Comparison of ENCODE assay signal across 9 cellular contexts in genomic region chr15:78004919-78005634, GRCh38.
DNase-seq lines count a peak whose midpoint lies in the region; ATAC-seq and FAIRE-seq lines count a peak whose summit lies in the region.
"Had no signal": no experiment of that assay in that cellular context is flagged by ENCODE, and none has a peak within 500 bp of the region (broad histone marks: within the 10 kb centered on the region; RNA-seq: fewer than 3 reads in every experiment).

No MANE protein-coding gene starts in this region.

- peaks cover 12 to 19% (median 15%) of the 10 kb centered on the region in 3 donors for H3K4me1 Mint-ChIP-seq in T-cell

- POLR2A ChIA-PET in T-cell (lab: Charles Lee) = no interaction called here

- H3K9me3 Mint-ChIP-seq in T-cell = no peaks in the 10 kb centered on the region
- H3K9me3 Mint-ChIP-seq: dendritic cell treated with granulocyte-macrophage colony-stimulating factor and Interleukin-4, amounts not matched to agents 40 ng/mL and 50 ng/mL, for 4 days had no signal

- peak; percentile 5 for ATAC-seq in esophagus mucosa
- ATAC-seq in T-cell (replicated peaks in 1 of 4) = no peak
- ATAC-seq in HG03565 (IDR thresholded peaks at IDR 0.05; ENCODE audit: unreplicated experiment) = no peak

- DNase-seq in DMS79 (lab: John Stamatoyannopoulos, UW) = peak; percentile 44
- peak; percentile 75 for DNase-seq in NCI-H510A (lab: John Stamatoyannopoulos, UW)
- peak; percentile 46 for DNase-seq in non-pigmented ciliary epithelial cell (ENCODE audit: low read depth)
- no peak for DNase-seq in T-cell
- no peak for DNase-seq in RCC 7860 (ENCODE audit: low spot score)
- DNase-seq in 8988T = no peak

- no peak for FAIRE-seq in RCC 7860 (lab: Jason Lieb, UNC)

- peaks cover 47% of the 10 kb centered on the region for H3K36me3 Mint-ChIP-seq in T-cell

- no peak overlapping the region for H3K4me3 Mint-ChIP-seq in T-cell
- H3K4me3 Mint-ChIP-seq: dendritic cell treated with granulocyte-macrophage colony-stimulating factor and Interleukin-4, amounts not matched to agents 40 ng/mL and 50 ng/mL, for 4 days had no signal

- H3K27ac Mint-ChIP-seq in T-cell = no peak overlapping the region
- H3K27ac Mint-ChIP-seq: dendritic cell treated with granulocyte-macrophage colony-stimulating factor and Interleukin-4, amounts not matched to agents 40 ng/mL and 50 ng/mL, for 4 days had no signal

- no peaks in the 10 kb centered on the region for H3K27me3 Mint-ChIP-seq in T-cell
- H3K27me3 Mint-ChIP-seq: dendritic cell treated with granulocyte-macrophage colony-stimulating factor and Interleukin-4, amounts not matched to agents 40 ng/mL and 50 ng/mL, for 4 days had no signal

- CTCF ChIA-PET in T-cell (lab: Charles Lee) = interaction anchor here (0.6 to 1.5 kb wide), 3 partner anchors 14 to 238 kb away, joined by 3 to 5 read pairs (median 5); no protein-coding TSS in a partner anchor

Comparison
In these comparisons a context has a peak if more than half of its experiments do, and no peak if none do; other contexts are left out.
1. DNase-seq: peak in DMS79 (single experiment), NCI-H510A (single experiment) and non-pigmented ciliary epithelial cell (single experiment); none in T-cell (0 of 34), RCC 7860 (single experiment) and 8988T (single experiment).